18 cellular contexts compared by ENCODE assay signal in the genomic region with DNA sequence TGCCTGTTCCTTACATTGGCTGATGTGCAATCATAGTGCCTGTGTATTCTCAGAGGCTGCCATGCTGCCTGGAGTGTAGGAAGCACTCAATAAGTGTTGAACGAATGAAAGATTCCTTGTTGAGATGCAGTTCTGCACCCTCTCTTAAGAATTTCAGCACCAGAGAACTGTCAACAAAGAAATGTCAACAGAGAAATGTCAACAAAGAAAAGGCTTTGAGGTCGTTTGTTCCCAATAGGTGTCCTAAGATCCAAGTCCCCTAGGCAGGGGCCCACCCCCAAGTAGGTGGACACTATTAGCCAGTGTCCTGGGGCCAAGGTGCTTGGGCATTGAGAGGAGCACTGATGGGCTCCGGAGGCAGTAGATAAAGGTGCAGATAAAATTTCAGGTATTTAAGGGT. TPM values are rescaled to one million over a fixed set of nuclear protein-coding genes. Genes with fewer than 3 reads are reported as not detected.
A peak's percentile ranks its signal among the peaks of the same experiment; 100 is the strongest.
DNase-seq lines count a peak whose midpoint lies in the region; ATAC-seq and TF ChIP-seq lines count a peak whose summit lies in the region.
"Had no signal": no experiment of that assay in that cellular context is flagged by ENCODE, and none has a peak within 500 bp of the region (broad histone marks: within the 10 kb centered on the region; RNA-seq: fewer than 3 reads in every experiment).

No MANE protein-coding gene starts in this region.

- TF ChIP-seq POLR2A in right lobe of liver (IDR thresholded peaks at IDR 0.05), result no peak

- H3K27ac Mint-ChIP-seq in T-cell, result no peak overlapping the region
- H3K27ac Mint-ChIP-seq: CD8-positive, alpha-beta T cell had no signal

- no peaks in the 10 kb centered on the region for H3K9me3 Mint-ChIP-seq in T-cell
- H3K9me3 Mint-ChIP-seq: CD8-positive, alpha-beta T cell had no signal

- ATAC-seq in right lobe of liver (peak; percentile 42 to 76 (median 74)), T-cell (replicated peaks in 1 of 4) (no peak)
- ATAC-seq: CD8-positive, alpha-beta T cell; Panc1 had no signal

- H3K36me3 Mint-ChIP-seq in T-cell, result no peaks in the 10 kb centered on the region
- H3K36me3 Mint-ChIP-seq: CD8-positive, alpha-beta T cell had no signal

- DNase-seq in NCI-H510A treated with DMSO at 0.1 percent for 48 hours (lab: John Stamatoyannopoulos, UW) (peak; percentile 89), NCI-H510A (lab: John Stamatoyannopoulos, UW) (no peak), DMS79 treated with DMSO at 0.1 percent for 48 hours (lab: John Stamatoyannopoulos, UW) (peak; percentile 62), right lobe of liver (peak; percentile 31 to 77 (median 71)), T-cell (no peak), caudate nucleus (lab: John Stamatoyannopoulos, UW) (no peak), NAMALWA (ENCODE audit: low spot score) (no peak)
- DNase-seq: CD8-positive, alpha-beta T cell; NCI-H1105; NCI-H187 treated with DMSO at 0.1 percent for 48 hours; NCI-H446; T-helper 2 cell had no signal

- 10% methylated on average over 2 of the region's 3 CpGs for WGBS in right lobe of liver (ENCODE audit: insufficient coverage, low coverage, low lambda C conversion rate, missing lambda C conversion rate)

- H3K4me3 ChIP-seq in right lobe of liver, result no peak overlapping the region
- H3K4me3 ChIP-seq: BLaER1 had no signal

- H3K27ac ChIP-seq in VCaP (peak overlapping the region; percentile 94), right lobe of liver (no peak overlapping the region), caudate nucleus (ENCODE audit: low read depth, low read length) (no peak overlapping the region)
- H3K27ac ChIP-seq: BLaER1, KMS-11 had no signal

- POLR2A ChIA-PET in T-cell (lab: Charles Lee), result no interaction called here

- peaks cover 54 to 56% of the 10 kb centered on the region in 2 donors for H3K27me3 Mint-ChIP-seq in T-cell

- intact Hi-C loops in right lobe of liver (cut with DNase I), result loop anchor here in 1 of 2 donors (10.0 kb wide), 1 partner anchor 92 kb away; no protein-coding TSS in a partner anchor

- H3K27me3 ChIP-seq in right lobe of liver, result no peaks in the 10 kb centered on the region
- H3K27me3 ChIP-seq: BLaER1 had no signal

- CTCF ChIA-PET in T-cell (lab: Charles Lee), result no interaction called here

- no peaks in the 10 kb centered on the region for H3K36me3 ChIP-seq in right lobe of liver
- H3K36me3 ChIP-seq: BLaER1 had no signal

- no peak for TF ChIP-seq CTCF in VCaP (conservative IDR thresholded peaks at IDR 0.05)
- TF ChIP-seq CTCF in right lobe of liver (IDR thresholded peaks at IDR 0.05), result no peak

- H3K4me1 ChIP-seq in right lobe of liver, result peaks cover 2 to 44% (median 19%) of the 10 kb centered on the region in 4 donors

- H3K9me3 ChIP-seq in right lobe of liver, result no peaks in the 10 kb centered on the region
- H3K9me3 ChIP-seq: BLaER1 had no signal

- no peak overlapping the region for H3K4me3 Mint-ChIP-seq in T-cell
- H3K4me3 Mint-ChIP-seq: CD8-positive, alpha-beta T cell had no signal

- H3K4me1 Mint-ChIP-seq in T-cell, result no peaks in the 10 kb centered on the region

RNA-seq across cellular contexts. Expression of gene KCND3, which starts 12.6 kb away (rescaled TPM):
- total RNA-seq in right lobe of liver, result 10 to 100 TPM in 5 of 6 experiments, 1 to 10 TPM in 1; 8.1 to 25.5 (median 16.2) TPM
- not detected for total RNA-seq in T-cell
- total RNA-seq: A673; CD8-positive, alpha-beta T cell; MCF 10A had no signal

Comparison
In these comparisons a context has a peak if more than half of its experiments do, and no peak if none do; other contexts are left out.
1. DNase-seq: peak in NCI-H510A treated with DMSO at 0.1 percent for 48 hours (single experiment), DMS79 treated with DMSO at 0.1 percent for 48 hours (single experiment) and right lobe of liver (3 of 3); none in NCI-H510A (single experiment), T-cell (0 of 34), caudate nucleus (0 of 61) and NAMALWA (single experiment).
2. ATAC-seq: peak in right lobe of liver (4 of 4); none in T-cell (0 of 4).
3. RNA of gene KCND3, which starts 12.6 kb away (total RNA-seq): 8.1 to 25.5 TPM in right lobe of liver; not detected in T-cell; every median in the first group is over 4 times any median in the second.